ENCODE assay signal across 9 cellular contexts in the genomic region with DNA sequence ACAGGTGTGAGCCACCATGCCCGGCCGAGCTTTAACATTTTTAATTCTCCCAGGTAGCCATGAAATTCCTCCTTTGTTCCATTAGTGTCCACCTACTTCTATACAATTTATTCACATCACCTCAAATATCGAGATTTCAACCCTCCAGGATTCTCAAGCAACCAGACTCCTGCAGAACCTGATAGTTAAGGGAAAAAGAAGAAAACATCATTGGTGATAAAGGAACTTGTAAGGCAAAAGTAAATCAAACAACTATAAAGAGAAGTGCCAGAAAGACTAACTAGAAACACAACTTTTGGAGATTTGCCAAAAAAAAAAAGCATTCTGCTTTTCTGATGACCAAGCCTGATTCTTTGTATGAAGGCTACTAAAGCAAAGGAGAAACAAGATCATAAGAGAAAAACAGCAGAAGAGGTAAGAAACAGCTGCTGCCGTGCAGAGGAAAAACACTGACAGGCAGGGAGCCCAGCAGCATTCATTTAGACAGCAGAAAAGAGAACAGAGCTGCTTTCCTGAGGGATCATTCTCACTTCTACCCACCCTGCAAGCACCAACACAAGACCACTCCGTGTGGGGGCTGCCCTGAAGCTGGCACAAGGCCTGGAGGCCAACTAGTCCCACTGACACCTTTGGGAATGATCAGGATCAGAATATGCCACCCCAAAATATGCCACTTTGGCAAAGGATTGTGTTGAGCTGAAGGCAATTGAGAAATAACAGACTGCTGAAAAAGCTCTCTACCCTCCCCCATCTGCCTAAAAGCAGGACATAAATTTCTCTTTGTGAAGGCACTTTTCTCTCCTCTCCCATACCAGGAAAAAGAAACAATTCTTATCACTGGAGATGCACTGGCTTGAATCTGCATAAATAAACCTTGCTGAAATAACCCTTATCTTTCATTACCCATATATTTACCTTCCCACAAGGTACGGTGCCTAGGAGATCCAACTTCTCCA.
DNase-seq lines count a peak whose midpoint lies in the region; ATAC-seq lines count a peak whose summit lies in the region.
"Had no signal": no experiment of that assay in that cellular context is flagged by ENCODE, and none has a peak within 500 bp of the region (broad histone marks: within the 10 kb centered on the region; RNA-seq: fewer than 3 reads in every experiment).

No MANE protein-coding gene starts in this region.

- no peaks in the 10 kb centered on the region for H3K4me1 Mint-ChIP-seq in activated naive CD4-positive, alpha-beta T cell treated with anti-CD3 and anti-CD28 coated beads, Interleukin-2, amount 50 U/mL, for 24 hours
- H3K4me1 Mint-ChIP-seq in activated naive CD4-positive, alpha-beta T cell treated with anti-CD3 and anti-CD28 coated beads for 36 hours (ENCODE audit: low read depth): no peaks in the 10 kb centered on the region

- no peaks in the 10 kb centered on the region for H3K9me3 ChIP-seq in neuron (ENCODE audit: low read length)
- H3K9me3 ChIP-seq: BLaER1 treated with 17β-estradiol and CSF1 and Interleukin-3, amounts not matched to agents 10 nM and 100 nM had no signal

- intact Hi-C loops in activated naive CD4-positive, alpha-beta T cell treated with anti-CD3 and anti-CD28 coated beads for 36 hours (cut with micrococcal nuclease): no loop called here

- peaks cover 20% of the 10 kb centered on the region for H3K4me1 ChIP-seq in neuron (ENCODE audit: insufficient read depth, low read length)

- no peaks in the 10 kb centered on the region for H3K9me3 Mint-ChIP-seq in activated naive CD4-positive, alpha-beta T cell treated with anti-CD3 and anti-CD28 coated beads, Interleukin-2, amount 50 U/mL, for 24 hours
- H3K9me3 Mint-ChIP-seq in activated naive CD4-positive, alpha-beta T cell treated with anti-CD3 and anti-CD28 coated beads for 36 hours: no peaks in the 10 kb centered on the region

- no peaks in the 10 kb centered on the region for H3K36me3 ChIP-seq in neuron (ENCODE audit: insufficient read depth, low read length)
- H3K36me3 ChIP-seq: BLaER1 treated with 17β-estradiol and CSF1 and Interleukin-3, amounts not matched to agents 10 nM and 100 nM had no signal

- H3K27ac Mint-ChIP-seq in activated naive CD4-positive, alpha-beta T cell treated with anti-CD3 and anti-CD28 coated beads, Interleukin-2, amount 50 U/mL, for 24 hours: peak overlapping the region; percentile 55
- H3K27ac Mint-ChIP-seq in activated naive CD4-positive, alpha-beta T cell treated with anti-CD3 and anti-CD28 coated beads for 36 hours: no peak overlapping the region

- H3K4me3 Mint-ChIP-seq in activated naive CD4-positive, alpha-beta T cell treated with anti-CD3 and anti-CD28 coated beads, Interleukin-2, amount 50 U/mL, for 24 hours: no peak overlapping the region
- H3K4me3 Mint-ChIP-seq in activated naive CD4-positive, alpha-beta T cell treated with anti-CD3 and anti-CD28 coated beads for 36 hours: no peak overlapping the region

- H2AFZ ChIP-seq in neuron (ENCODE audit: low read depth, low read length): peak overlapping the region; percentile 6

- no peak for DNase-seq in activated naive CD4-positive, alpha-beta T cell treated with anti-CD3 and anti-CD28 coated beads for 36 hours
- peak; percentile 20 for DNase-seq in fibroblast of gingiva (ENCODE audit: low read depth)
- no peak for DNase-seq in COLO668 (lab: John Stamatoyannopoulos, UW; ENCODE audit: unreplicated experiment)

- ATAC-seq in GM21619 (IDR thresholded peaks at IDR 0.05; ENCODE audit: unreplicated experiment): no peak
- no peak for ATAC-seq in activated CD4-positive, CD25-positive, alpha-beta regulatory T cell treated with anti-CD3 and anti-CD28 coated beads, Interleukin-2, amount 50 U/mL, for 24 hours
- ATAC-seq in GM18867 (IDR thresholded peaks at IDR 0.05; ENCODE audit: unreplicated experiment): no peak

- H3K4me3 ChIP-seq in neuron (ENCODE audit: low read length): no peak overlapping the region
- H3K4me3 ChIP-seq: BLaER1 treated with 17β-estradiol and CSF1 and Interleukin-3, amounts not matched to agents 10 nM and 100 nM had no signal

- CTCF ChIA-PET in activated naive CD4-positive, alpha-beta T cell treated with anti-CD3 and anti-CD28 coated beads for 36 hours (lab: Charles Lee): interaction anchor here (1.8 to 2.4 kb wide), 2 partner anchors 20 to 166 kb away, joined by 6 to 7 read pairs; no protein-coding TSS in a partner anchor

- H3K36me3 Mint-ChIP-seq in activated naive CD4-positive, alpha-beta T cell treated with anti-CD3 and anti-CD28 coated beads, Interleukin-2, amount 50 U/mL, for 24 hours: no peaks in the 10 kb centered on the region
- H3K36me3 Mint-ChIP-seq in activated naive CD4-positive, alpha-beta T cell treated with anti-CD3 and anti-CD28 coated beads for 36 hours (ENCODE audit: low read depth): no peaks in the 10 kb centered on the region

- no peaks in the 10 kb centered on the region for H3K27me3 Mint-ChIP-seq in activated naive CD4-positive, alpha-beta T cell treated with anti-CD3 and anti-CD28 coated beads, Interleukin-2, amount 50 U/mL, for 24 hours
- no peaks in the 10 kb centered on the region for H3K27me3 Mint-ChIP-seq in activated naive CD4-positive, alpha-beta T cell treated with anti-CD3 and anti-CD28 coated beads for 36 hours (ENCODE audit: low read depth)

- H3K27me3 ChIP-seq in neuron (ENCODE audit: insufficient read depth, low read length): no peaks in the 10 kb centered on the region
- H3K27me3 ChIP-seq: BLaER1 treated with 17β-estradiol and CSF1 and Interleukin-3, amounts not matched to agents 10 nM and 100 nM had no signal
